In genomic region chr4:153065286-153065685, GRCh38 we compare ENCODE assay signal across 2 cellular contexts.
TF ChIP-seq lines count a peak whose summit lies in the region.

No MANE protein-coding gene starts in this region.

TF ChIP-seq in GM23338, 12 proteins besides CTCF, POLR2A, EP300 and RAD21 (continued from another document):
- TF ChIP-seq ZNF462 (CRISPR knock-in tag; IDR thresholded peaks at IDR 0.05) = no peak
- no peak for TF ChIP-seq JUNB (IDR thresholded peaks at IDR 0.05; ENCODE audit: unreplicated experiment)
- TF ChIP-seq CREB1 (CRISPR knock-in tag; IDR thresholded peaks at IDR 0.05; ENCODE audit: low read depth) = no peak
- TF ChIP-seq REST (IDR thresholded peaks at IDR 0.05; ENCODE audit: unreplicated experiment) = no peak
- TF ChIP-seq ZNF331 (CRISPR knock-in tag; IDR thresholded peaks at IDR 0.05; ENCODE audit: low read depth) = no peak
TF ChIP-seq in GM23338: peak in this region for 0.

TF ChIP-seq in WTC11, 78 proteins besides CTCF, POLR2A, EP300 and RAD21 (continued from another document):
- TF ChIP-seq AFF4 (CRISPR knock-in tag; IDR thresholded peaks at IDR 0.05; ENCODE audit: borderline replicate concordance) (no peak), ZNF219 (CRISPR knock-in tag; IDR thresholded peaks at IDR 0.05; ENCODE audit: borderline replicate concordance) (no peak), USF1 (CRISPR knock-in tag; IDR thresholded peaks at IDR 0.05) (peak; percentile 37; the same call in 1 of the 2 replicates), ZNF138 (CRISPR knock-in tag; conservative IDR thresholded peaks at IDR 0.05) (no peak), ETV6 (CRISPR knock-in tag; IDR thresholded peaks at IDR 0.05) (no peak)
